16 cellular contexts compared by ENCODE assay signal in genomic region chr5:61347088-61347487, GRCh38. TPM values are rescaled to one million over a fixed set of nuclear protein-coding genes. Genes with fewer than 3 reads are reported as not detected.
DNase-seq lines count a peak whose midpoint lies in the region; ATAC-seq, FAIRE-seq and TF ChIP-seq lines count a peak whose summit lies in the region.
"Had no signal": no experiment of that assay in that cellular context is flagged by ENCODE, and none has a peak within 500 bp of the region (broad histone marks: within the 10 kb centered on the region; RNA-seq: fewer than 3 reads in every experiment).

No MANE protein-coding gene starts in this region.

- H3K9ac ChIP-seq in astrocyte (ENCODE audit: low read length) = no peak overlapping the region
- H3K9ac ChIP-seq: KMS-11 had no signal

- H3K4me2 ChIP-seq in astrocyte (ENCODE audit: low read length) = no peak overlapping the region
- H3K4me2 ChIP-seq: KMS-11 had no signal

- H3K27ac Mint-ChIP-seq in HFFc6 (no peak overlapping the region), astrocyte (ENCODE audit: unreplicated experiment) (no peak overlapping the region), mesothelial cell of epicardium (no peak overlapping the region)
- H3K27ac Mint-ChIP-seq: activated naive CD8-positive, alpha-beta T cell treated with anti-CD3 and anti-CD28 coated beads for 36 hours had no signal

- H3K27me3 ChIP-seq in astrocyte (ENCODE audit: insufficient read depth, low read length) (no peaks in the 10 kb centered on the region), H7 (ENCODE audit: control insufficient read depth, insufficient read depth, low read length) (no peaks in the 10 kb centered on the region)
- H3K27me3 ChIP-seq: SJCRH30 had no signal

- TF ChIP-seq CTCF in AG09309 (IDR thresholded peaks at IDR 0.05; ENCODE audit: control insufficient read depth, insufficient read depth, low read depth, low read length, missing control alignments) (peak; percentile 25), HFFc6 (IDR thresholded peaks at IDR 0.05) (peak; percentile 50; the same call in 1 of the 2 replicates), astrocyte (IDR thresholded peaks at IDR 0.05; ENCODE audit: insufficient read depth, low read depth, low read length) (no peak), mesothelial cell of epicardium (IDR thresholded peaks at IDR 0.05; ENCODE audit: unreplicated experiment) (no peak)

- H3K4me1 Mint-ChIP-seq in HFFc6 (ENCODE audit: low read depth) (peaks cover 81% of the 10 kb centered on the region), astrocyte (ENCODE audit: low read depth, unreplicated experiment) (peaks cover 54% of the 10 kb centered on the region), mesothelial cell of epicardium (peaks cover 52% of the 10 kb centered on the region)

- no peaks in the 10 kb centered on the region for H3K9me3 ChIP-seq in astrocyte (ENCODE audit: insufficient read depth, low read depth, low read length)
- H3K9me3 ChIP-seq: SJCRH30 had no signal

- peak; percentile 5 for FAIRE-seq in astrocyte (lab: Jason Lieb, UNC)

- peaks cover 94% of the 10 kb centered on the region for H4K20me1 ChIP-seq in astrocyte (ENCODE audit: insufficient read depth, low read length)

- H3K4me1 ChIP-seq in astrocyte (ENCODE audit: insufficient read depth, low read length) = no peaks in the 10 kb centered on the region

- H3K9me3 Mint-ChIP-seq in HFFc6 (no peaks in the 10 kb centered on the region), astrocyte (ENCODE audit: unreplicated experiment) (no peaks in the 10 kb centered on the region), mesothelial cell of epicardium (peaks cover 6% of the 10 kb centered on the region)
- H3K9me3 Mint-ChIP-seq: central memory CD8-positive, alpha-beta T cell had no signal

- peaks cover 98% of the 10 kb centered on the region for H3K79me2 ChIP-seq in astrocyte (ENCODE audit: insufficient read depth, low read length)

- DNase-seq in AG09309 (ENCODE audit: low read depth) = no peak
- no peak for DNase-seq in HFFc6
- no peak for DNase-seq in astrocyte (ENCODE audit: low read depth)
- peak; percentile 52 for DNase-seq in left lobe of liver (ENCODE audit: low spot score)
- no peak for DNase-seq in activated CD8-positive, alpha-beta memory T cell treated with anti-CD3 and anti-CD28 coated beads, Interleukin-2, amount 50 U/mL, for 4 hours
- no peak for DNase-seq in H7
- DNase-seq in mesothelial cell of epicardium (ENCODE audit: low spot score in 2 of 2, unreplicated experiment in 2 of 2) = no peak
- DNase-seq in HPDE6-E6E7 (ENCODE audit: extremely low spot score) = no peak
- DNase-seq: activated CD4-positive, alpha-beta T cell treated with anti-CD3 and anti-CD28 coated beads, Interleukin-2, amount 50 U/mL, for 4 hours; activated naive CD8-positive, alpha-beta T cell treated with anti-CD3 and anti-CD28 coated beads for 36 hours; activated T-cell treated with anti-CD3 and anti-CD28 coated beads, Interleukin-2, amount 50 U/mL, for 48 hours; NCI-H1417 treated with DMSO at 0.1 percent for 48 hours; SJCRH30; stimulated activated naive CD4-positive, alpha-beta T cell treated with Interleukin-2 at 50 U/mL for 16 hours had no signal

- no peak overlapping the region for H2AFZ ChIP-seq in astrocyte (ENCODE audit: low read depth, low read length)

- H3K36me3 Mint-ChIP-seq in HFFc6 (ENCODE audit: low read depth) = peaks cover 13% of the 10 kb centered on the region
- peaks cover 3% of the 10 kb centered on the region for H3K36me3 Mint-ChIP-seq in astrocyte (ENCODE audit: low read depth, unreplicated experiment)
- peaks cover 7% of the 10 kb centered on the region for H3K36me3 Mint-ChIP-seq in mesothelial cell of epicardium

- no peaks in the 10 kb centered on the region for H3K36me3 ChIP-seq in astrocyte (ENCODE audit: insufficient read depth, low read length)
- no peaks in the 10 kb centered on the region for H3K36me3 ChIP-seq in H7 (replicated peaks; ENCODE audit: control insufficient read depth, insufficient read depth, low read length)
- H3K36me3 ChIP-seq: SJCRH30 had no signal

- no peak overlapping the region for H3K27ac ChIP-seq in astrocyte (ENCODE audit: low read depth, low read length)
- H3K27ac ChIP-seq: KMS-11, SJCRH30 had no signal

- peak; percentile 73 for ATAC-seq in left lobe of liver

- H3K4me3 ChIP-seq in AG09309 (ENCODE audit: control insufficient read depth, low read depth, low read length) = no peak overlapping the region
- no peak overlapping the region for H3K4me3 ChIP-seq in astrocyte (ENCODE audit: insufficient read depth, low read depth, low read length)
- no peak overlapping the region for H3K4me3 ChIP-seq in H7 (ENCODE audit: insufficient read depth, low read depth, low read length)
- H3K4me3 ChIP-seq: SJCRH30 had no signal

- H3K4me3 Mint-ChIP-seq in HFFc6 (no peak overlapping the region; the same call in 1 of the 2 replicates), astrocyte (ENCODE audit: unreplicated experiment) (no peak overlapping the region), mesothelial cell of epicardium (no peak overlapping the region)
- H3K4me3 Mint-ChIP-seq: activated naive CD8-positive, alpha-beta T cell treated with anti-CD3 and anti-CD28 coated beads for 36 hours; central memory CD8-positive, alpha-beta T cell had no signal

- H3K27me3 Mint-ChIP-seq in HFFc6 (ENCODE audit: insufficient read depth) (peaks cover 4% of the 10 kb centered on the region), astrocyte (ENCODE audit: low read depth, unreplicated experiment) (no peaks in the 10 kb centered on the region), mesothelial cell of epicardium (ENCODE audit: low read depth) (no peaks in the 10 kb centered on the region)
- H3K27me3 Mint-ChIP-seq: activated naive CD8-positive, alpha-beta T cell treated with anti-CD3 and anti-CD28 coated beads for 36 hours; central memory CD8-positive, alpha-beta T cell had no signal

RNA-seq across cellular contexts. Expression of gene ZSWIM6, which starts 15.0 kb away (rescaled TPM):
- 10 to 100 TPM in 5 of 6 experiments, 1 to 10 TPM in 1; 9.7 to 13.5 (median 11.7) TPM for total RNA-seq in HFFc6 (2021; fragmentation: NEBNext Ultra II Directional; extraction: Animal tissue kit (Norgen Biotek cat#: 25700))
- 33.8 and 40.1 TPM in 2 replicates for total RNA-seq in astrocyte
- 2.9 TPM for total RNA-seq in left lobe of liver
- total RNA-seq in H7 (2014; rRNA removed; shearing (Covaris generic)) = 9.1 and 12.2 TPM in 2 replicates
- 33.9 to 35.9 TPM (median 34.8 TPM) in 3 replicates for total RNA-seq in mesothelial cell of epicardium

Comparison
In these comparisons a context has a peak if more than half of its experiments do, and no peak if none do; other contexts are left out.
1. CTCF ChIP-seq: peak in AG09309 (single experiment) and HFFc6 (single experiment); none in astrocyte (single experiment) and mesothelial cell of epicardium (single experiment).